Comparison of ENCODE assay signal across 2 cellular contexts in the genomic region with DNA sequence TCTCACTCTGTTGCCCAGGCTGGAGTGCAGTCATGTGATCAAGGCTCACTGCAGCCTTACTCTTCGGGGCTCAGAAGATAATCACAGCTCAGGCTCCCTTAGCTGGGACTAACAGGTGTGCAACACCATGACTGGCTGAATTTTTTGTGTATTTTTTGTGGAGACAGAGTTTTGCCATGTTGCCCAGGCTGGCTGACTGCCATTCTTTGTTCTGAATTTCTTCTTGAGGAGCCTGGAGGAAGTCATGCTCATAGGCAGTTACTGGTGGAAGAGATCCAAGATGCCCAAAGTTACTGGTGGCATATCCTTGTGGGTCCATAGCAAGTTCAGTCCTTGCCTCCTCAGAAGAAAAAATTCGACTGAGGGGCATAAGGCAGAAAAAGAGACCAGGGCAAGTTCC.
TF ChIP-seq lines count a peak whose summit lies in the region.

No MANE protein-coding gene starts in this region.

TF ChIP-seq in HepG2, 621 proteins besides CTCF, POLR2A, EP300 and RAD21:
- no peak for TF ChIP-seq ATF7 (IDR thresholded peaks at IDR 0.05)
- TF ChIP-seq ATF7 (CRISPR knock-in tag; IDR thresholded peaks at IDR 0.05): no peak
- TF ChIP-seq, protein P1, sequence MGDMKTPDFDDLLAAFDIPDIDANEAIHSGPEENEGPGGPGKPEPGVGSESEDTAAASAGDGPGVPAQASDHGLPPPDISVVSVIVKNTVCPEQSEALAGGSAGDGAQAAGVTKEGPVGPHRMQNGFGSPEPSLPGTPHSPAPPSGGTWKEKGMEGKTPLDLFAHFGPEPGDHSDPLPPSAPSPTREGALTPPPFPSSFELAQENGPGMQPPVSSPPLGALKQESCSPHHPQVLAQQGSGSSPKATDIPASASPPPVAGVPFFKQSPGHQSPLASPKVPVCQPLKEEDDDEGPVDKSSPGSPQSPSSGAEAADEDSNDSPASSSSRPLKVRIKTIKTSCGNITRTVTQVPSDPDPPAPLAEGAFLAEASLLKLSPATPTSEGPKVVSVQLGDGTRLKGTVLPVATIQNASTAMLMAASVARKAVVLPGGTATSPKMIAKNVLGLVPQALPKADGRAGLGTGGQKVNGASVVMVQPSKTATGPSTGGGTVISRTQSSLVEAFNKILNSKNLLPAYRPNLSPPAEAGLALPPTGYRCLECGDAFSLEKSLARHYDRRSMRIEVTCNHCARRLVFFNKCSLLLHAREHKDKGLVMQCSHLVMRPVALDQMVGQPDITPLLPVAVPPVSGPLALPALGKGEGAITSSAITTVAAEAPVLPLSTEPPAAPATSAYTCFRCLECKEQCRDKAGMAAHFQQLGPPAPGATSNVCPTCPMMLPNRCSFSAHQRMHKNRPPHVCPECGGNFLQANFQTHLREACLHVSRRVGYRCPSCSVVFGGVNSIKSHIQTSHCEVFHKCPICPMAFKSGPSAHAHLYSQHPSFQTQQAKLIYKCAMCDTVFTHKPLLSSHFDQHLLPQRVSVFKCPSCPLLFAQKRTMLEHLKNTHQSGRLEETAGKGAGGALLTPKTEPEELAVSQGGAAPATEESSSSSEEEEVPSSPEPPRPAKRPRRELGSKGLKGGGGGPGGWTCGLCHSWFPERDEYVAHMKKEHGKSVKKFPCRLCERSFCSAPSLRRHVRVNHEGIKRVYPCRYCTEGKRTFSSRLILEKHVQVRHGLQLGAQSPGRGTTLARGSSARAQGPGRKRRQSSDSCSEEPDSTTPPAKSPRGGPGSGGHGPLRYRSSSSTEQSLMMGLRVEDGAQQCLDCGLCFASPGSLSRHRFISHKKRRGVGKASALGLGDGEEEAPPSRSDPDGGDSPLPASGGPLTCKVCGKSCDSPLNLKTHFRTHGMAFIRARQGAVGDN (CRISPR knock-in tag; IDR thresholded peaks at IDR 0.05): no peak
- 0 out of 2 replicates have a peak, but pooled peaks have one; percentile 9 for TF ChIP-seq ZNF121 (CRISPR knock-in tag; IDR thresholded peaks at IDR 0.05)

TF ChIP-seq in endothelial cell of umbilical vein, 7 proteins besides CTCF, POLR2A, EP300 and RAD21:
- no peak for TF ChIP-seq GATA2 (IDR thresholded peaks at IDR 0.05; ENCODE audit: insufficient read depth, insufficient read length, low read depth, low read length)
- no peak for TF ChIP-seq FOS (IDR thresholded peaks at IDR 0.05; ENCODE audit: borderline replicate concordance, insufficient read depth, low read length)
- no peak for TF ChIP-seq EZH2 (IDR thresholded peaks at IDR 0.05; ENCODE audit: borderline replicate concordance, low read depth, low read length, severe bottlenecking)
- TF ChIP-seq POLR2AphosphoS5 (IDR thresholded peaks at IDR 0.05; ENCODE audit: insufficient read depth, low read depth, low read length): no peak
- TF ChIP-seq, protein P2, sequence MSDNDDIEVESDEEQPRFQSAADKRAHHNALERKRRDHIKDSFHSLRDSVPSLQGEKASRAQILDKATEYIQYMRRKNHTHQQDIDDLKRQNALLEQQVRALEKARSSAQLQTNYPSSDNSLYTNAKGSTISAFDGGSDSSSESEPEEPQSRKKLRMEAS (IDR thresholded peaks at IDR 0.05; ENCODE audit: insufficient read depth, insufficient read length): no peak
- no peak for TF ChIP-seq JUN (IDR thresholded peaks at IDR 0.05; ENCODE audit: borderline replicate concordance, insufficient read depth, insufficient read length, low read depth)
- no peak for TF ChIP-seq MYC (IDR thresholded peaks at IDR 0.05; ENCODE audit: low read depth, low read length)
TF ChIP-seq in endothelial cell of umbilical vein: peak in this region for 0.
